16 cellular contexts compared by ENCODE assay signal in the genomic region with DNA sequence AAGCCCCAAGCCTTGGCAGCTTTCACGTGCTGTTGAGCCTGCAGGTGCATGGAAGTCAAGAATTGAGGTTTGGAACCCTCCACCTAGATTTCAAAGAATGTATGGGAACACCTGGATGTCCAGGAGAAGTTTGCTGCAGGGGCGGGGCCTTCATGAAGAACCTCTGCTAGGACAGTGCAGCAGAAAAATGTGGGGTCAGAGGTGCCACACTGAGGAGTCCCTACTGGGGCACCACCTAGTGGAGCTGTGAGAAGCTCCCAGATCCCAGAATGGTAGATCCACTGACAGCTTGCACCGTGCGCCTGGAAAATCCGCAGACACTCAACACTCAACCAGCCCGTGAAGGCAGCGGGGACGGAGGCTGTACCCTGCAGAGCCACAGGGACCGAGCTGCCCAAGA.
A peak's percentile ranks its signal among the peaks of the same experiment; 100 is the strongest.
DNase-seq lines count a peak whose midpoint lies in the region; ATAC-seq, FAIRE-seq and TF ChIP-seq lines count a peak whose summit lies in the region.
"Had no signal": no experiment of that assay in that cellular context is flagged by ENCODE, and none has a peak within 500 bp of the region (broad histone marks: within the 10 kb centered on the region; RNA-seq: fewer than 3 reads in every experiment).

No MANE protein-coding gene starts in this region.

- no peak overlapping the region for H3K4me3 ChIP-seq in LNCaP clone FGC (ENCODE audit: low read depth, low read length)
- no peak overlapping the region for H3K4me3 ChIP-seq in K562
- no peak overlapping the region for H3K4me3 ChIP-seq in mammary epithelial cell (replicated peaks in 1 of 3; ENCODE audit: insufficient read depth in 1 of 3, low read depth in 2 of 3, low read length in 3 of 3)

- 0 out of 3 replicates have a peak, but pooled peaks have one; percentile 46 for ATAC-seq in K562
- ATAC-seq: HCT116 had no signal

- POLR2A ChIA-PET in K562 (lab: Yijun Ruan, JAX) = no interaction called here

- H4K20me1 ChIP-seq in K562 (replicated peaks; ENCODE audit: control insufficient read depth, insufficient read depth, low read length) (no peaks in the 10 kb centered on the region), mammary epithelial cell (ENCODE audit: insufficient read depth, low read length) (no peaks in the 10 kb centered on the region)

- BruUV-seq in K562 (replicated peaks; lab: Mats Ljungman, UMichigan) = no TSS peak
- BruUV-seq in mammary epithelial cell (replicated peaks; lab: Mats Ljungman, UMichigan) = no TSS peak

- H3K9me1 ChIP-seq in K562 (ENCODE audit: control insufficient read depth, insufficient read depth, low read length) = no peaks in the 10 kb centered on the region

- in situ Hi-C loops in K562 (cut with MboI) (no loop called here), mammary epithelial cell (cut with MboI; ENCODE audit: low sequenced_read_pairs in 2 of 2) (no loop called here)

- no peak overlapping the region for H3K9ac ChIP-seq in K562 (ENCODE audit: insufficient read depth in 1 of 2, low read depth in 2 of 2, low read length in 2 of 2)
- H3K9ac ChIP-seq in mammary epithelial cell (ENCODE audit: insufficient read depth, low read length) = no peak overlapping the region

- no peak for FAIRE-seq in K562 (lab: Jason Lieb, UNC)
- FAIRE-seq: GM19239 had no signal

- H2AFZ ChIP-seq in K562 (ENCODE audit: low read depth, low read length) (no peak overlapping the region), mammary epithelial cell (ENCODE audit: low read depth, low read length) (no peak overlapping the region)

- H3K27ac ChIP-seq in K562 (ENCODE audit: extremely low read depth, low read depth, low read length) = no peak overlapping the region
- H3K27ac ChIP-seq in mammary epithelial cell (ENCODE audit: insufficient read depth, low read depth, low read length) = no peak overlapping the region
- H3K27ac ChIP-seq: HL-60 had no signal

- H3K79me2 ChIP-seq in K562 (ENCODE audit: control insufficient read depth, insufficient read depth, low read length) (no peaks in the 10 kb centered on the region), mammary epithelial cell (ENCODE audit: insufficient read depth, low read length) (no peaks in the 10 kb centered on the region)

- TF ChIP-seq CTCF in LNCaP clone FGC (IDR thresholded peaks at IDR 0.05; ENCODE audit: control insufficient read depth, extremely low read depth, insufficient read depth) = peak; percentile 14; the same call in 1 of the 2 replicates
- no peak for TF ChIP-seq CTCF in K562 (IDR thresholded peaks at IDR 0.05 in 2 of 3, conservative IDR thresholded peaks at IDR 0.05 in 1 of 3; ENCODE audit: insufficient read depth in 2 of 3, low read depth in 1 of 3, low read length in 3 of 3)
- no peak for TF ChIP-seq CTCF in mammary epithelial cell (conservative IDR thresholded peaks at IDR 0.05 in 1 of 2, IDR thresholded peaks at IDR 0.05 in 1 of 2; ENCODE audit: extremely low read depth in 1 of 2, insufficient read depth in 1 of 2, low read depth in 1 of 2, low read length in 2 of 2)

- peak; percentile 2 for DNase-seq in NCI-H82 (lab: John Stamatoyannopoulos, UW)
- DNase-seq in NCI-H82 treated with DMSO at 0.1 percent for 48 hours (lab: John Stamatoyannopoulos, UW; ENCODE audit: unreplicated experiment) = no peak
- no peak for DNase-seq in LNCaP clone FGC (ENCODE audit: low read depth)
- DNase-seq in K562 (ENCODE audit: extremely low read depth in 1 of 4, low spot score in 3 of 4) = no peak
- DNase-seq in OCI-M1 (lab: John Stamatoyannopoulos, UW) = no peak
- DNase-seq in mammary epithelial cell = no peak
- no peak for DNase-seq in effector CD8-positive, alpha-beta T cell (lab: John Stamatoyannopoulos, UW)
- DNase-seq: 8988T; C1 segment of cervical spinal cord; CD4-positive, alpha-beta memory T cell; DMS153; GF-D8; KBM-7 had no signal

- H3K9me3 ChIP-seq in K562 (replicated peaks; ENCODE audit: control insufficient read depth, insufficient read depth, low read depth, low read length) = no peaks in the 10 kb centered on the region
- peaks cover 46% of the 10 kb centered on the region for H3K9me3 ChIP-seq in mammary epithelial cell (replicated peaks; ENCODE audit: insufficient read depth, low read length)

- H3K36me3 ChIP-seq in K562 (ENCODE audit: control insufficient read depth, insufficient read depth, low read length) (no peaks in the 10 kb centered on the region), mammary epithelial cell (ENCODE audit: insufficient read depth, low read length) (no peaks in the 10 kb centered on the region)

- H3K27me3 ChIP-seq in K562 (ENCODE audit: control insufficient read depth in 2 of 2, insufficient read depth in 2 of 2, low read length in 2 of 2) (peaks cover 2 to 11% of the 10 kb centered on the region in 2 experiments; a peak in 3 of 5 replicates), mammary epithelial cell (ENCODE audit: insufficient read depth, low read length) (no peaks in the 10 kb centered on the region)

- WGBS in K562 (ENCODE audit: insufficient coverage, low coverage, missing lambda C conversion rate) = 1% methylated on average over 9 of the region's 9 CpGs
- WGBS in mammary epithelial cell (ENCODE audit: low coverage, missing lambda C conversion rate) = 62% methylated on average over 9 of the region's 9 CpGs

- H3K4me2 ChIP-seq in K562 (ENCODE audit: insufficient read depth, low read length) = no peak overlapping the region
- H3K4me2 ChIP-seq in mammary epithelial cell (ENCODE audit: insufficient read depth, low read depth, low read length) = no peak overlapping the region

- CTCF ChIA-PET in K562 (lab: Yijun Ruan, JAX; ENCODE audit: low intra/inter-chr PET ratio) (no interaction called here), mammary epithelial cell (lab: Charles Lee; ENCODE audit: low non-redundant PET) (no interaction called here)

- no peak for TF ChIP-seq RAD21 in K562 (CRISPR knock-in tag; conservative IDR thresholded peaks at IDR 0.05 in 1 of 2, IDR thresholded peaks at IDR 0.05 in 1 of 2)

- no peak for TF ChIP-seq EP300 in K562 (IDR thresholded peaks at IDR 0.05; ENCODE audit: low read length)

- intact Hi-C loops in K562 (cut with micrococcal nuclease) = no loop called here
- intact Hi-C loops in mammary epithelial cell (cut with micrococcal nuclease) = no loop called here

- dilution Hi-C loops in mammary epithelial cell (cut with HindIII; ENCODE audit: low sequenced_read_pairs) = no loop called here

- no peak for TF ChIP-seq POLR2A in K562 (conservative IDR thresholded peaks at IDR 0.05)

- H3K4me1 ChIP-seq in K562 (replicated peaks in 1 of 2; ENCODE audit: control insufficient read depth in 2 of 2, insufficient read depth in 2 of 2, low read length in 2 of 2) = no peaks in the 10 kb centered on the region
- H3K4me1 ChIP-seq in mammary epithelial cell (ENCODE audit: insufficient read depth, low read length) = no peaks in the 10 kb centered on the region

TF ChIP-seq in K562, 482 proteins besides CTCF, POLR2A, EP300 and RAD21 (continues in another document):
- TF ChIP-seq NR2F6 (CRISPR knock-in tag; IDR thresholded peaks at IDR 0.05) (no peak), CHD4 (IDR thresholded peaks at IDR 0.05; ENCODE audit: insufficient read depth, insufficient replicate concordance, low read depth, low read length, poor library complexity, severe bottlenecking) (no peak), MYNN (IDR thresholded peaks at IDR 0.05) (no peak), MYNN (CRISPR knock-in tag; IDR thresholded peaks at IDR 0.05) (no peak), MAFG (tag; conservative IDR thresholded peaks at IDR 0.05) (no peak), MYC (IDR thresholded peaks at IDR 0.05; ENCODE audit: low read depth, low read length) (no peak), MYC (CRISPR knock-in tag; IDR thresholded peaks at IDR 0.05; ENCODE audit: borderline replicate concordance, low read depth) (no peak), TGIF2 (CRISPR knock-in tag; IDR thresholded peaks at IDR 0.05) (no peak), RBM17 (IDR thresholded peaks at IDR 0.05; ENCODE audit: borderline replicate concordance, low read depth, low read length) (no peak)
- TF ChIP-seq, protein P1, sequence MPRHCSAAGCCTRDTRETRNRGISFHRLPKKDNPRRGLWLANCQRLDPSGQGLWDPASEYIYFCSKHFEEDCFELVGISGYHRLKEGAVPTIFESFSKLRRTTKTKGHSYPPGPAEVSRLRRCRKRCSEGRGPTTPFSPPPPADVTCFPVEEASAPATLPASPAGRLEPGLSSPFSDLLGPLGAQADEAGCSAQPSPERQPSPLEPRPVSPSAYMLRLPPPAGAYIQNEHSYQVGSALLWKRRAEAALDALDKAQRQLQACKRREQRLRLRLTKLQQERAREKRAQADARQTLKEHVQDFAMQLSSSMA (CRISPR knock-in tag; IDR thresholded peaks at IDR 0.05) = no peak
- TF ChIP-seq, protein P2, sequence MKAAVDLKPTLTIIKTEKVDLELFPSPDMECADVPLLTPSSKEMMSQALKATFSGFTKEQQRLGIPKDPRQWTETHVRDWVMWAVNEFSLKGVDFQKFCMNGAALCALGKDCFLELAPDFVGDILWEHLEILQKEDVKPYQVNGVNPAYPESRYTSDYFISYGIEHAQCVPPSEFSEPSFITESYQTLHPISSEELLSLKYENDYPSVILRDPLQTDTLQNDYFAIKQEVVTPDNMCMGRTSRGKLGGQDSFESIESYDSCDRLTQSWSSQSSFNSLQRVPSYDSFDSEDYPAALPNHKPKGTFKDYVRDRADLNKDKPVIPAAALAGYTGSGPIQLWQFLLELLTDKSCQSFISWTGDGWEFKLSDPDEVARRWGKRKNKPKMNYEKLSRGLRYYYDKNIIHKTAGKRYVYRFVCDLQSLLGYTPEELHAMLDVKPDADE (conservative IDR thresholded peaks at IDR 0.05; ENCODE audit: control insufficient read depth, low read depth, low read length) = no peak
